In the genomic region with DNA sequence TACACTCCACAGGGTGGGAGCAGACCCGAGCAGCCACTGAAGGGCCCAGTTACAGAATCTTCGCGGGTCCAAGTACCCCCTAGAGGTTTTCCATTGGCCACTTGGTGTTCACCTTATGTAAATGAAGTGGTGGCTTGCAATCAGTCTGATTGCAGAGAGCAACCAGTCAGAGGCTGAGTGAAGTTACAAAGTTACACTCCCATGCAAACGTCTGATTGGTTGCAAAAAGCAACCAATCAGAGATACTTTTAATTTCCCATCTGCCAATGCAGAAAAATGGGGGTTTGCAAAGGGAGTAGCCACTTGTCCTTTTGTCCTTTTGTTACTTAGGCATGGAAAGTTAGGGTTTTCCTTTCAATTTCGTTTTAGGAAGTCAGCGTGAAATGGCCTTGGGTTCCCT, we compare ENCODE assay signal across 17 cellular contexts.
"Had no signal": no experiment of that assay in that cellular context is flagged by ENCODE, and none has a peak within 500 bp of the region (broad histone marks: within the 10 kb centered on the region; RNA-seq: fewer than 3 reads in every experiment).

No MANE protein-coding gene starts in this region.

- H3K27ac ChIP-seq: dorsolateral prefrontal cortex, heart right ventricle, sigmoid colon, skin epidermis had no signal

- FAIRE-seq: frontal cortex, islet of Langerhans had no signal

- H3K4me1 ChIP-seq: heart right ventricle, sigmoid colon had no signal

- H3K4me3 ChIP-seq: dorsolateral prefrontal cortex, heart right ventricle, mucosa of descending colon, sigmoid colon, skin epidermis had no signal

- H3K27me3 ChIP-seq: heart right ventricle, sigmoid colon had no signal

- DNase-seq: cortex of kidney; dorsolateral prefrontal cortex; effector CD8-positive, alpha-beta T cell; heart right ventricle; hypothalamus; kidney glomerular epithelial cell; mucosa of descending colon; naive thymus-derived CD8-positive, alpha-beta T cell; posterior cingulate gyrus; sigmoid colon; stimulated activated CD4-positive, alpha-beta T cell treated with anti-CD3 and anti-CD28 coated beads, Interleukin-12 subunit alpha, Interleukin-12 subunit beta, amount 100 ng/mL, for 4 hours; stimulated activated CD4-positive, alpha-beta T cell treated with anti-CD3 and anti-CD28 coated beads, Interleukin-2, amount 100 ng/mL, for 48 hours; stimulated activated naive CD4-positive, alpha-beta T cell treated with Interleukin-2 at 50 U/mL for 16 hours; trophoblast cell had no signal

- H3K9me3 ChIP-seq: heart right ventricle, mucosa of descending colon, sigmoid colon had no signal

- H3K36me3 ChIP-seq: heart right ventricle, sigmoid colon had no signal
